22 cellular contexts compared by ENCODE assay signal in the genomic region with DNA sequence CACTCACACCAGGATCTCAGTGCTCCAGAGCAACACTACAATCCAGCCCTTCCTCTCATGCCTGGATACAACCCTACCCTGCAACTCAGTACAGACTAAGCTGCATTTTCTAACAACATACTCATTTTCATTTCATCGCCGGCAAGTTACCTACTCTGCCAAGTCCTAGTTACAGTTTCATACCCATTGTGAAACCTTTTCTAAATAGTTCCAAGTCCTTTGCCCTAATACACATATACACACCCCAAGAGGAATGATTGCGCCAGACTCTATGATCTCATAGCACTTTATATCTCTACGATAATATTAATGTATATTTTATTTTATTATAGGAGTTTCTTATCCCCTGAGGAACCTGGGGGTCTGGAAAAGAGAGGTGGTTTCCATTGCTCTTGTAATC.
A peak's percentile ranks its signal among the peaks of the same experiment; 100 is the strongest.
DNase-seq lines count a peak whose midpoint lies in the region; ATAC-seq and TF ChIP-seq lines count a peak whose summit lies in the region.
"Had no signal": no experiment of that assay in that cellular context is flagged by ENCODE, and none has a peak within 500 bp of the region (broad histone marks: within the 10 kb centered on the region; RNA-seq: fewer than 3 reads in every experiment).

No MANE protein-coding gene starts in this region.

- H3K9me3 Mint-ChIP-seq in glutamatergic neuron (ENCODE audit: unreplicated experiment) (peaks cover 9% of the 10 kb centered on the region), neural progenitor cell (peaks cover 3% of the 10 kb centered on the region)
- no peaks in the 10 kb centered on the region for H3K9me3 Mint-ChIP-seq in activated naive CD4-positive, alpha-beta T cell treated with anti-CD3 and anti-CD28 coated beads, Interleukin-2, amount 50 U/mL, for 72 hours

- H3K4me2 ChIP-seq in neural progenitor cell: peak overlapping the region; percentile 84
- H3K4me2 ChIP-seq: A549; BLaER1 treated with 17β-estradiol and CSF1 and Interleukin-3, amounts not matched to agents 10 nM and 100 nM had no signal

- H3K36me3 Mint-ChIP-seq in glutamatergic neuron (ENCODE audit: unreplicated experiment): no peaks in the 10 kb centered on the region
- H3K36me3 Mint-ChIP-seq in neural progenitor cell: peaks cover 6% of the 10 kb centered on the region
- peaks cover 6% of the 10 kb centered on the region in 2 donors for H3K36me3 Mint-ChIP-seq in activated naive CD4-positive, alpha-beta T cell treated with anti-CD3 and anti-CD28 coated beads, Interleukin-2, amount 50 U/mL, for 72 hours
- H3K36me3 Mint-ChIP-seq: CD4-positive, alpha-beta memory T cell had no signal

- no peak overlapping the region for H3K9ac ChIP-seq in neural progenitor cell
- H3K9ac ChIP-seq: BLaER1 treated with 17β-estradiol and CSF1 and Interleukin-3, amounts not matched to agents 10 nM and 100 nM had no signal

- H3K27ac Mint-ChIP-seq in glutamatergic neuron (ENCODE audit: unreplicated experiment) (no peak overlapping the region), neural progenitor cell (no peak overlapping the region)
- H3K27ac Mint-ChIP-seq in activated naive CD4-positive, alpha-beta T cell treated with anti-CD3 and anti-CD28 coated beads, Interleukin-2, amount 50 U/mL, for 72 hours: no peak overlapping the region
- H3K27ac Mint-ChIP-seq: CD4-positive, alpha-beta memory T cell had no signal

- peak; percentile 47 for DNase-seq in NCI-H82 (lab: John Stamatoyannopoulos, UW)
- DNase-seq in WERI-Rb-1: no peak
- DNase-seq in glutamatergic neuron: no peak
- DNase-seq in neural progenitor cell (ENCODE audit: low spot score): no peak
- DNase-seq in activated naive CD4-positive, alpha-beta T cell treated with anti-CD3 and anti-CD28 coated beads, Interleukin-2, amount 50 U/mL, for 72 hours (ENCODE audit: low spot score in 2 of 2): no peak
- no peak for DNase-seq in NCI-H1105 treated with DMSO at 0.1 percent for 48 hours (lab: John Stamatoyannopoulos, UW)
- DNase-seq in C1 segment of cervical spinal cord (lab: John Stamatoyannopoulos, UW): no peak
- DNase-seq: AML-193; CD4-positive, alpha-beta memory T cell; COR-L47; DMS79; EL; GDM1; KBM-7; MG63; NCI-H1694; NCI-H2029 treated with DMSO at 0.1 percent for 48 hours; NCI-H526 treated with DMSO at 0.1 percent for 48 hours had no signal

- H3K4me3 ChIP-seq in WERI-Rb-1 (ENCODE audit: low read depth, low read length): no peak overlapping the region; the same call in 1 of the 2 replicates
- H3K4me3 ChIP-seq in neural progenitor cell: peak overlapping the region; percentile 50
- H3K4me3 ChIP-seq: A549; BLaER1 treated with 17β-estradiol and CSF1 and Interleukin-3, amounts not matched to agents 10 nM and 100 nM; GM12878; MG63 had no signal

- H3K9me3 ChIP-seq in WERI-Rb-1 (ENCODE audit: severe bottlenecking) (no peaks in the 10 kb centered on the region), neural progenitor cell (ENCODE audit: low read depth) (no peaks in the 10 kb centered on the region)
- H3K9me3 ChIP-seq: A549, MG63 had no signal

- no peaks in the 10 kb centered on the region for H3K27me3 ChIP-seq in WERI-Rb-1 (ENCODE audit: insufficient read depth, low read depth, severe bottlenecking)
- H3K27me3 ChIP-seq in neural progenitor cell: peaks cover 64% of the 10 kb centered on the region
- H3K27me3 ChIP-seq: BLaER1 treated with 17β-estradiol and CSF1 and Interleukin-3, amounts not matched to agents 10 nM and 100 nM had no signal

- no peak overlapping the region for H2AFZ ChIP-seq in neural progenitor cell (replicated peaks)

- TF ChIP-seq CTCF in WERI-Rb-1 (IDR thresholded peaks at IDR 0.05; ENCODE audit: low read depth, low read length) (no peak), glutamatergic neuron (IDR thresholded peaks at IDR 0.05; ENCODE audit: partially characterized antibody, unreplicated experiment) (no peak), neural progenitor cell (IDR thresholded peaks at IDR 0.05) (no peak)

- peaks cover 27% of the 10 kb centered on the region for H3F3A ChIP-seq in neural progenitor cell (ENCODE audit: low read depth)

- H3K4me1 Mint-ChIP-seq in glutamatergic neuron (ENCODE audit: low read depth, unreplicated experiment) (peaks cover 16% of the 10 kb centered on the region), neural progenitor cell (peaks cover 37% of the 10 kb centered on the region)

- no peak for ATAC-seq in activated naive CD4-positive, alpha-beta T cell treated with anti-CD3 and anti-CD28 coated beads, Interleukin-2, amount 50 U/mL, for 72 hours
- ATAC-seq: A549, GM12878, SK-N-SH treated with all-trans-retinoic acid at 6 μM for 48 hours had no signal

- H3K27ac ChIP-seq in WERI-Rb-1 (peak overlapping the region; percentile 100), neural progenitor cell (no peak overlapping the region)
- H3K27ac ChIP-seq: A549; BLaER1 treated with 17β-estradiol and CSF1 and Interleukin-3, amounts not matched to agents 10 nM and 100 nM had no signal

- H3K27me3 Mint-ChIP-seq in glutamatergic neuron (ENCODE audit: unreplicated experiment): peaks cover 14% of the 10 kb centered on the region
- peaks cover 29% of the 10 kb centered on the region for H3K27me3 Mint-ChIP-seq in neural progenitor cell (ENCODE audit: insufficient read depth, low read depth)

- H3K4me3 Mint-ChIP-seq in glutamatergic neuron (ENCODE audit: unreplicated experiment) (peak overlapping the region; percentile 7), neural progenitor cell (peak overlapping the region; percentile 85)

- H3K79me2 ChIP-seq in neural progenitor cell (ENCODE audit: low read depth): no peaks in the 10 kb centered on the region

- peaks cover 15% of the 10 kb centered on the region for H4K20me1 ChIP-seq in neural progenitor cell (ENCODE audit: low read depth)
- H4K20me1 ChIP-seq: BLaER1 treated with 17β-estradiol and CSF1 and Interleukin-3, amounts not matched to agents 10 nM and 100 nM had no signal

- peaks cover 18% of the 10 kb centered on the region for H3K4me1 ChIP-seq in neural progenitor cell
- H3K4me1 ChIP-seq: BLaER1 treated with 17β-estradiol and CSF1 and Interleukin-3, amounts not matched to agents 10 nM and 100 nM had no signal

- H3K36me3 ChIP-seq in WERI-Rb-1 (no peaks in the 10 kb centered on the region), neural progenitor cell (no peaks in the 10 kb centered on the region)
- H3K36me3 ChIP-seq: BLaER1 treated with 17β-estradiol and CSF1 and Interleukin-3, amounts not matched to agents 10 nM and 100 nM; MG63 had no signal
